ENCODE assay signal across 9 cellular contexts in the genomic region with DNA sequence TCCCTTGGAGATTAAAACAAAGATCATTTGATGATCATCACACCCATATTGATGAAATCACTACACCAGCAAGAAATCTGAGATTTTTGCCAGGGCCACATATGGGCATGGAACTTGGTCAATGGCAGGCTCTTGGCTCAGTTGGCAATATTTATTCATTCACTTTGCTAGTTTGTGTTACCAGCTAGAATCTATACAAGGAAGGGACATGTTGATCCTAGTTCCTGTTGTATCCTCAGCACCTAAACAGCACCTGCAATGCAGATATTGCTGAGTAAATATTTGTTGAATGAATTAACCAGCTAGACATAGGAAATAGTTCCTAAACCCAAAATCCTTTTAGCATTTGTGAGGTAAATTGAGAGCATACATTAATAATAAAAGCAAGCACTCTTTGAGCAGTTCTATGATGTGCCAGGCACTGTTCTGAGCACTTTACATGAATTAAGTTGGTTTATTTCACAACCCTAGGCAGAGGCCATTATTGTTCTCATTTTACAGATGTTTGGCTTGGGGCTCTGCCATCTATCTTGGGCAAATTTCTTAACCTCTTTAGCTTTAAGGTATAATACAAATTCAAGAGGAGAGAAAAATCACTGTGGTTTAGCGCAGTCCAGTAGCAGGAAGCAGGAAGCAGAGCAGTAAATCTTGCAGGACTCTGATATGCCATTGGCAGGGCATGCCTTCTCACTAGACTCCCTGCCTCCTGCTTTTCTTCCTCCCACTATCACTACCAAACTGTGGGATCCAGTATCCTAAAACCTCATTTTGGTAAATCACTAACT. TPM values are rescaled to one million over a fixed set of nuclear protein-coding genes. Genes with fewer than 3 reads are reported as not detected.
DNase-seq lines count a peak whose midpoint lies in the region; ATAC-seq, FAIRE-seq and TF ChIP-seq lines count a peak whose summit lies in the region.
"Had no signal": no experiment of that assay in that cellular context is flagged by ENCODE, and none has a peak within 500 bp of the region (broad histone marks: within the 10 kb centered on the region; RNA-seq: fewer than 3 reads in every experiment).

No MANE protein-coding gene starts in this region.

- H4K20me1 ChIP-seq in OCI-LY7 (ENCODE audit: insufficient read depth, low read length), result no peaks in the 10 kb centered on the region
- no peaks in the 10 kb centered on the region for H4K20me1 ChIP-seq in fibroblast of lung (ENCODE audit: control insufficient read depth, extremely low read depth, insufficient read depth, low read length)

- H3K9me2 ChIP-seq in OCI-LY7 (ENCODE audit: insufficient read depth, low read length), result no peaks in the 10 kb centered on the region

- H3K27me3 ChIP-seq in fibroblast of lung (ENCODE audit: control insufficient read depth, insufficient read depth, low read length) (no peaks in the 10 kb centered on the region), small intestine (ENCODE audit: control insufficient read depth in 2 of 2, insufficient read depth in 2 of 2, low read length in 2 of 2) (no peaks in the 10 kb centered on the region), tibial nerve (no peaks in the 10 kb centered on the region)

- DNase-seq in NOMO-1 treated with DMSO at 0.1 percent for 48 hours (lab: John Stamatoyannopoulos, UW; ENCODE audit: unreplicated experiment), result peak; percentile 5
- DNase-seq in NOMO-1 treated with dmso at 0.1 percent for 144 hours (lab: John Stamatoyannopoulos, UW; ENCODE audit: unreplicated experiment), result no peak
- DNase-seq in OCI-LY7 (ENCODE audit: low spot score), result no peak
- DNase-seq in fibroblast of lung (ENCODE audit: low read depth in 2 of 2), result peak; percentile 11 to 44
- peak; percentile 61 for DNase-seq in small intestine
- DNase-seq in H54 (ENCODE audit: insufficient read length, low spot score), result no peak
- no peak for DNase-seq in tibial nerve (ENCODE audit: low spot score in 2 of 2)
- DNase-seq: central memory CD4-positive, alpha-beta T cell had no signal

- POLR2A ChIA-PET in OCI-LY7 (lab: Charles Lee), result interaction anchor here (1.0 kb wide), 1 partner anchor 11 kb away, joined by 3 read pairs; no protein-coding TSS in a partner anchor

- no TSS peak for BruUV-seq in OCI-LY7 (replicated peaks; lab: Mats Ljungman, UMichigan)

- CTCF ChIA-PET in OCI-LY7 (lab: Charles Lee; ENCODE audit: unreplicated experiment), result no interaction called here

- H3K4me3 ChIP-seq in OCI-LY7 (ENCODE audit: low read depth, low read length, poor library complexity, severe bottlenecking) (peak overlapping the region; percentile 83), fibroblast of lung (replicated peaks in 1 of 4; ENCODE audit: control extremely low read depth in 1 of 4, insufficient read depth in 1 of 4, low read depth in 3 of 4, low read length in 4 of 4) (peak overlapping the region; percentile 45 to 88 (median 63)), small intestine (ENCODE audit: low read depth in 1 of 2, low read length in 2 of 2) (peak overlapping the region in 1 of 2 donors; percentile 76), tibial nerve (peak overlapping the region in 2 of 4 donors; percentile 65 to 78)

- H3K4me1 ChIP-seq in OCI-LY7 (ENCODE audit: insufficient read depth, low read length, poor library complexity, severe bottlenecking) (peaks cover 21% of the 10 kb centered on the region), fibroblast of lung (ENCODE audit: control insufficient read depth, extremely low read depth, insufficient read depth, low read length) (peaks cover 5% of the 10 kb centered on the region), small intestine (ENCODE audit: control insufficient read depth in 2 of 2, insufficient read depth in 1 of 2, low read depth in 1 of 2, low read length in 1 of 2) (peaks cover 4 to 12% of the 10 kb centered on the region in 2 donors), tibial nerve (peaks cover 0 to 27% (median 11%) of the 10 kb centered on the region in 4 donors)

- H3K4me2 ChIP-seq in OCI-LY7 (ENCODE audit: low read length), result peak overlapping the region; percentile 76
- peak overlapping the region; percentile 80 for H3K4me2 ChIP-seq in fibroblast of lung (ENCODE audit: extremely low read depth, insufficient read depth, low read length)

- H3K79me2 ChIP-seq in OCI-LY7 (ENCODE audit: insufficient read depth, low read depth, low read length) (no peaks in the 10 kb centered on the region), fibroblast of lung (ENCODE audit: control insufficient read depth, insufficient read depth, low read length) (peaks cover 3% of the 10 kb centered on the region)

- no peak for ATAC-seq in GM21447 (IDR thresholded peaks at IDR 0.05; ENCODE audit: unreplicated experiment)

- TF ChIP-seq POLR2A in H54 (IDR thresholded peaks at IDR 0.05; ENCODE audit: low read depth, low read length) (no peak), tibial nerve (IDR thresholded peaks at IDR 0.05) (no peak)

- WGBS in small intestine, 3 donors, result 11 to 47% (median 44%) methylated on average over 1 of the region's 1 CpG
- 58 to 70% methylated on average over 1 of the region's 1 CpG for WGBS in tibial nerve, 2 donors

- no peak for TF ChIP-seq EP300 in tibial nerve (IDR thresholded peaks at IDR 0.05)

- H2AFZ ChIP-seq in OCI-LY7 (ENCODE audit: low read length) (no peak overlapping the region), fibroblast of lung (ENCODE audit: low read length) (no peak overlapping the region)

- H3K36me3 ChIP-seq in OCI-LY7 (ENCODE audit: insufficient read depth, low read length), result peaks cover 35% of the 10 kb centered on the region; the same call in 1 of the 2 replicates
- peaks cover 2% of the 10 kb centered on the region for H3K36me3 ChIP-seq in fibroblast of lung (ENCODE audit: control insufficient read depth, insufficient read depth, low read length)
- H3K36me3 ChIP-seq in small intestine (ENCODE audit: control insufficient read depth in 2 of 2, insufficient read depth in 2 of 2, low read length in 2 of 2), result peaks cover 4 to 7% of the 10 kb centered on the region in 2 donors
- H3K36me3 ChIP-seq in tibial nerve, result peaks cover 2 to 38% (median 6%) of the 10 kb centered on the region in 3 donors

- intact Hi-C loops in OCI-LY7 (cut with micrococcal nuclease; ENCODE audit: unreplicated experiment), result no loop called here

- H3K9me3 ChIP-seq in OCI-LY7 (ENCODE audit: low read length) (peaks cover 8% of the 10 kb centered on the region; the same call in 1 of the 2 replicates), fibroblast of lung (ENCODE audit: control insufficient read depth, insufficient read depth, low read depth, low read length) (no peaks in the 10 kb centered on the region), small intestine (ENCODE audit: control insufficient read depth, low read depth) (no peaks in the 10 kb centered on the region), tibial nerve (no peaks in the 10 kb centered on the region)

- FAIRE-seq in small intestine (lab: Jason Lieb, UNC) (no peak), H54 (lab: Jason Lieb, UNC) (no peak)

- TF ChIP-seq CTCF in OCI-LY7 (conservative IDR thresholded peaks at IDR 0.05; ENCODE audit: low read length), result no peak
- TF ChIP-seq CTCF in fibroblast of lung (conservative IDR thresholded peaks at IDR 0.05 in 1 of 2, IDR thresholded peaks at IDR 0.05 in 1 of 2; ENCODE audit: low read depth in 1 of 2, low read length in 2 of 2), result no peak
- TF ChIP-seq CTCF in tibial nerve (IDR thresholded peaks at IDR 0.05), result no peak

- H3K27ac ChIP-seq in OCI-LY7 (ENCODE audit: low read depth, low read length, poor library complexity, severe bottlenecking) (no peak overlapping the region), fibroblast of lung (ENCODE audit: insufficient read depth, low read length) (no peak overlapping the region), small intestine (ENCODE audit: low read depth in 1 of 2, low read length in 1 of 2) (peak overlapping the region in 1 of 2 donors; percentile 10), tibial nerve (peak overlapping the region in 2 of 4 donors; percentile 13 to 87)

- H3K9ac ChIP-seq in fibroblast of lung (ENCODE audit: insufficient read depth, low read length), result no peak overlapping the region

RNA-seq across cellular contexts. Expression of gene TRIM68, which starts 1.6 kb away (rescaled TPM):
- total RNA-seq in OCI-LY7 (2014; rRNA removed; shearing (Covaris generic)), result 10.4 and 13.2 TPM in 2 replicates
- 11.9 and 15.8 TPM in 2 replicates for total RNA-seq in OCI-LY7 (2022)
- 11.1 and 12.1 TPM in 2 replicates for total RNA-seq in fibroblast of lung
- polyA plus RNA-seq in fibroblast of lung, result 6.5 and 6.6 TPM in 2 replicates
- polyA plus RNA-seq in fibroblast of lung (2012), result 5.8 and 6.2 TPM in 2 replicates
- 7.8 and 8.4 TPM in 2 replicates for polyA minus RNA-seq in fibroblast of lung (ENCODE audit: low replicate concordance)
- polyA plus RNA-seq in small intestine, result 10 to 100 TPM in 2 of 3 donors, 1 to 10 TPM in 1; 8.4 to 10.9 (median 10.3) TPM
- total RNA-seq in tibial nerve, result 10 to 100 TPM in 3 of 4 donors, 1 to 10 TPM in 1; 8.1 to 14.2 (median 11.8) TPM

RNA-seq across cellular contexts. Expression of gene OR52I1, which starts 12.6 kb away (rescaled TPM):
- total RNA-seq in OCI-LY7 (2014; rRNA removed; shearing (Covaris generic)), result not detected in 2 replicates
- total RNA-seq in OCI-LY7 (2022), result not detected in 2 replicates
- total RNA-seq in fibroblast of lung, result not detected in 2 replicates
- polyA plus RNA-seq in fibroblast of lung, result not detected in 2 replicates
- polyA plus RNA-seq in fibroblast of lung (2012), result not detected in 2 replicates
- not detected in 2 replicates for polyA minus RNA-seq in fibroblast of lung (ENCODE audit: low replicate concordance)
- not detected for polyA plus RNA-seq in small intestine
- not detected for total RNA-seq in tibial nerve

RNA-seq across cellular contexts. Expression of gene OR52I2, which starts 24.9 kb away (rescaled TPM):
- total RNA-seq in OCI-LY7 (2014; rRNA removed; shearing (Covaris generic)), result not detected in 2 replicates
- not detected in 2 replicates for total RNA-seq in OCI-LY7 (2022)
- total RNA-seq in fibroblast of lung, result not detected in 2 replicates
- not detected in 2 replicates for polyA plus RNA-seq in fibroblast of lung
- not detected in 2 replicates for polyA plus RNA-seq in fibroblast of lung (2012)
- polyA minus RNA-seq in fibroblast of lung (ENCODE audit: low replicate concordance), result not detected in 2 replicates
- not detected for polyA plus RNA-seq in small intestine
- total RNA-seq in tibial nerve, result not detected

RNA-seq across cellular contexts. Expression of gene OR51D1, which starts 30.9 kb away (rescaled TPM):
- total RNA-seq in OCI-LY7 (2014; rRNA removed; shearing (Covaris generic)), result not detected in 2 replicates
- not detected in 2 replicates for total RNA-seq in OCI-LY7 (2022)
- not detected in 2 replicates for total RNA-seq in fibroblast of lung
- polyA plus RNA-seq in fibroblast of lung, result not detected in 2 replicates
- not detected in 2 replicates for polyA plus RNA-seq in fibroblast of lung (2012)
- not detected in 2 replicates for polyA minus RNA-seq in fibroblast of lung (ENCODE audit: low replicate concordance)
- not detected for polyA plus RNA-seq in small intestine
- not detected for total RNA-seq in tibial nerve

RNA-seq across cellular contexts. Expression of gene OR51E1, which starts 37.4 kb away (rescaled TPM):
- 0.09 TPM in 1 of 2 replicates, not detected in the other for total RNA-seq in OCI-LY7 (2014; rRNA removed; shearing (Covaris generic))
- total RNA-seq in OCI-LY7 (2022), result not detected in 2 replicates
- not detected in 2 replicates for total RNA-seq in fibroblast of lung
- polyA plus RNA-seq in fibroblast of lung, result not detected in 2 replicates
- not detected in 2 replicates for polyA plus RNA-seq in fibroblast of lung (2012)
- polyA minus RNA-seq in fibroblast of lung (ENCODE audit: low replicate concordance), result not detected in 2 replicates
- polyA plus RNA-seq in small intestine, result 1 to 10 TPM in 1 of 3 donors, not detected in 2; 1.1 TPM
- under 1 TPM; 0.21 to 0.39 (median 0.26) TPM for total RNA-seq in tibial nerve

Comparison
In these comparisons a context has a peak if more than half of its experiments do, and no peak if none do; other contexts are left out.
1. DNase-seq: peak in NOMO-1 treated with DMSO at 0.1 percent for 48 hours (single experiment), fibroblast of lung (2 of 2) and small intestine (single experiment); none in NOMO-1 treated with dmso at 0.1 percent for 144 hours (single experiment), OCI-LY7 (single experiment), H54 (single experiment) and tibial nerve (0 of 2).